In the genomic region with DNA sequence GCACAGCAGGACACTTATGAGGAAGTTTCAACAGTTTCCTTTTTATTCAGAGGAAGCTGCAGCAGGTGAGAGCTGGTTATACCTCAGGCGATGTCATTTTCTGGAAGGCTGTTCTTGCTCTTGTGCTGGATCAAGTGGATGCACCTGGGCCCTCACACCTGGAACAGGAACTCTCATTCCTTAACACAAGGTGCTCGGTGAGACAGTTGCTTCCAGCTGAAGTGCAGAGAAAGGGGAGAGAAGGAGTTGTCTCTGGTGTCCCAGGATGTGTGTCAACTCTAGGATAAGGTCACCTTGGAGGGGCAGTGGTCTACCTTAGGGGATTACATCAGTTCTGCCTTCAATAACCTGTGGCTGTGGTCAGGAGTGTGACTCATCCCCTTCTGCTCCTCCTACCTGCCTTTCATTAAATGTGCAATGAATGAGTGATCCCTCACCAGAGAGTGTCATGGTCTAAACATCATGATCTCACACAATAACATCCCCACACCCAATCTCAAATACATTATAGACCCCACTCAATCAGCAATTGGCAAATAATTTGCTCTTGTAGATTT, we compare ENCODE assay signal across 17 cellular contexts.
DNase-seq lines count a peak whose midpoint lies in the region; ATAC-seq and TF ChIP-seq lines count a peak whose summit lies in the region.
"Had no signal": no experiment of that assay in that cellular context is flagged by ENCODE, and none has a peak within 500 bp of the region (broad histone marks: within the 10 kb centered on the region; RNA-seq: fewer than 3 reads in every experiment).

No MANE protein-coding gene starts in this region.

- DNase-seq in MCF 10A (ENCODE audit: unreplicated experiment), result peak; percentile 20
- DNase-seq in mammary epithelial cell, result no peak
- DNase-seq in M059J (ENCODE audit: low read depth), result peak; percentile 41
- DNase-seq in activated CD8-positive, alpha-beta memory T cell treated with anti-CD3 and anti-CD28 coated beads, Interleukin-2, amount 10 ng/mL, durations not matched to agents 7 days and 5 days, result peak; percentile 79
- peak; percentile 50 for DNase-seq in stimulated activated CD8-positive, alpha-beta memory T cell treated with anti-CD3 and anti-CD28 coated beads, Interleukin-4, amount 100 ng/mL, for 48 hours
- DNase-seq in ureter (ENCODE audit: low spot score), result no peak
- DNase-seq in NCI-H446 (lab: John Stamatoyannopoulos, UW), result no peak
- DNase-seq in KG1 (lab: John Stamatoyannopoulos, UW), result no peak
- DNase-seq: brain microvascular endothelial cell; IMR-90; naive thymus-derived CD8-positive, alpha-beta T cell; NCI-H1436 treated with DMSO at 0.1 percent for 48 hours; NCI-H774; SHP77; T1000 had no signal

- dilution Hi-C loops in mammary epithelial cell (cut with HindIII; ENCODE audit: low sequenced_read_pairs), result no loop called here

- H2AFZ ChIP-seq in mammary epithelial cell (ENCODE audit: low read depth, low read length), result no peak overlapping the region

- H3K79me2 ChIP-seq in mammary epithelial cell (ENCODE audit: insufficient read depth, low read length), result no peaks in the 10 kb centered on the region

- H3K9me3 Mint-ChIP-seq in MCF 10A (ENCODE audit: unreplicated experiment), result no peaks in the 10 kb centered on the region
- H3K9me3 Mint-ChIP-seq in activated CD8-positive, alpha-beta memory T cell treated with anti-CD3 and anti-CD28 coated beads, Interleukin-2, amount 10 ng/mL, durations not matched to agents 7 days and 5 days (ENCODE audit: low read depth), result no peaks in the 10 kb centered on the region
- H3K9me3 Mint-ChIP-seq: naive thymus-derived CD8-positive, alpha-beta T cell had no signal

- H3K4me1 ChIP-seq in mammary epithelial cell (ENCODE audit: insufficient read depth, low read length), result no peaks in the 10 kb centered on the region
- H3K4me1 ChIP-seq: BLaER1, vagina had no signal

- H3K4me3 Mint-ChIP-seq in MCF 10A (ENCODE audit: unreplicated experiment), result no peak overlapping the region
- no peak overlapping the region for H3K4me3 Mint-ChIP-seq in activated CD8-positive, alpha-beta memory T cell treated with anti-CD3 and anti-CD28 coated beads, Interleukin-2, amount 10 ng/mL, durations not matched to agents 7 days and 5 days

- H3K4me2 ChIP-seq in mammary epithelial cell (ENCODE audit: insufficient read depth, low read depth, low read length), result no peak overlapping the region
- H3K4me2 ChIP-seq: BLaER1 had no signal

- H3K36me3 ChIP-seq in mammary epithelial cell (ENCODE audit: insufficient read depth, low read length), result no peaks in the 10 kb centered on the region
- H3K36me3 ChIP-seq: BLaER1, brain microvascular endothelial cell, vagina had no signal

- POLR2A ChIA-PET in MCF 10A (lab: Yijun Ruan, JAX), result no interaction called here

- intact Hi-C loops in MCF 10A (cut with micrococcal nuclease) (no loop called here), mammary epithelial cell (cut with micrococcal nuclease) (no loop called here)

- H3K4me1 Mint-ChIP-seq in MCF 10A (ENCODE audit: insufficient read depth, unreplicated experiment), result peaks cover 5% of the 10 kb centered on the region
- peaks cover 69% of the 10 kb centered on the region for H3K4me1 Mint-ChIP-seq in activated CD8-positive, alpha-beta memory T cell treated with anti-CD3 and anti-CD28 coated beads, Interleukin-2, amount 10 ng/mL, durations not matched to agents 7 days and 5 days

- no peak overlapping the region for H3K4me3 ChIP-seq in mammary epithelial cell (replicated peaks in 1 of 3; ENCODE audit: insufficient read depth in 1 of 3, low read depth in 2 of 3, low read length in 3 of 3)
- H3K4me3 ChIP-seq: BLaER1, vagina had no signal

- H3K9me3 ChIP-seq in mammary epithelial cell (replicated peaks; ENCODE audit: insufficient read depth, low read length), result no peaks in the 10 kb centered on the region
- H3K9me3 ChIP-seq: BLaER1, vagina had no signal

- TF ChIP-seq CTCF in MCF 10A (IDR thresholded peaks at IDR 0.05; ENCODE audit: unreplicated experiment) (no peak), mammary epithelial cell (conservative IDR thresholded peaks at IDR 0.05 in 1 of 2, IDR thresholded peaks at IDR 0.05 in 1 of 2; ENCODE audit: extremely low read depth in 1 of 2, insufficient read depth in 1 of 2, low read depth in 1 of 2, low read length in 2 of 2) (no peak)

- H3K9ac ChIP-seq in mammary epithelial cell (ENCODE audit: insufficient read depth, low read length), result no peak overlapping the region
- H3K9ac ChIP-seq: BLaER1 had no signal

- CTCF ChIA-PET in MCF 10A (lab: Yijun Ruan, JAX), result interaction anchor here (0.5 kb wide), 1 partner anchor 446 kb away, joined by 3 read pairs; no protein-coding TSS in a partner anchor
- CTCF ChIA-PET in mammary epithelial cell (lab: Charles Lee; ENCODE audit: low non-redundant PET), result no interaction called here
- CTCF ChIA-PET in activated CD8-positive, alpha-beta memory T cell treated with anti-CD3 and anti-CD28 coated beads, Interleukin-2, amount 10 ng/mL, durations not matched to agents 7 days and 5 days (lab: Charles Lee), result interaction anchor here (1.3 to 2.3 kb wide), 4 partner anchors 10 to 39 kb away, joined by 3 to 11 read pairs (median 4); no protein-coding TSS in a partner anchor

- H4K20me1 ChIP-seq in mammary epithelial cell (ENCODE audit: insufficient read depth, low read length), result no peaks in the 10 kb centered on the region
- H4K20me1 ChIP-seq: BLaER1 had no signal

- H3K27me3 ChIP-seq in mammary epithelial cell (ENCODE audit: insufficient read depth, low read length), result no peaks in the 10 kb centered on the region
- H3K27me3 ChIP-seq: BLaER1, brain microvascular endothelial cell, vagina had no signal

- no peaks in the 10 kb centered on the region for H3K36me3 Mint-ChIP-seq in MCF 10A (ENCODE audit: insufficient read depth, unreplicated experiment)
- H3K36me3 Mint-ChIP-seq in activated CD8-positive, alpha-beta memory T cell treated with anti-CD3 and anti-CD28 coated beads, Interleukin-2, amount 10 ng/mL, durations not matched to agents 7 days and 5 days, result no peaks in the 10 kb centered on the region
- H3K36me3 Mint-ChIP-seq: naive thymus-derived CD8-positive, alpha-beta T cell had no signal

- WGBS in mammary epithelial cell (ENCODE audit: low coverage, missing lambda C conversion rate), result 75% methylated on average over 2 of the region's 2 CpGs

- in situ Hi-C loops in mammary epithelial cell (cut with MboI; ENCODE audit: low sequenced_read_pairs in 2 of 2), result no loop called here

- H3K27ac Mint-ChIP-seq in MCF 10A (ENCODE audit: low read depth, unreplicated experiment), result no peak overlapping the region
- peak overlapping the region; percentile 6 for H3K27ac Mint-ChIP-seq in activated CD8-positive, alpha-beta memory T cell treated with anti-CD3 and anti-CD28 coated beads, Interleukin-2, amount 10 ng/mL, durations not matched to agents 7 days and 5 days

- peak; percentile 67 for ATAC-seq in activated CD8-positive, alpha-beta memory T cell treated with anti-CD3 and anti-CD28 coated beads, Interleukin-2, amount 10 ng/mL, durations not matched to agents 7 days and 5 days

- peaks cover 17% of the 10 kb centered on the region for H3K27me3 Mint-ChIP-seq in MCF 10A (ENCODE audit: insufficient read depth, unreplicated experiment)
- H3K27me3 Mint-ChIP-seq in activated CD8-positive, alpha-beta memory T cell treated with anti-CD3 and anti-CD28 coated beads, Interleukin-2, amount 10 ng/mL, durations not matched to agents 7 days and 5 days, result peaks cover 2% of the 10 kb centered on the region
- H3K27me3 Mint-ChIP-seq: naive thymus-derived CD8-positive, alpha-beta T cell had no signal

- BruUV-seq in MCF 10A (replicated peaks; lab: Mats Ljungman, UMichigan) (no TSS peak), mammary epithelial cell (replicated peaks; lab: Mats Ljungman, UMichigan) (no TSS peak)

- no peak overlapping the region for H3K27ac ChIP-seq in mammary epithelial cell (ENCODE audit: insufficient read depth, low read depth, low read length)
- H3K27ac ChIP-seq: BLaER1, brain microvascular endothelial cell, vagina had no signal

Comparison
In these comparisons a context has a peak if more than half of its experiments do, and no peak if none do; other contexts are left out.
1. DNase-seq: peak in MCF 10A (single experiment), M059J (single experiment), activated CD8-positive, alpha-beta memory T cell treated with anti-CD3 and anti-CD28 coated beads, Interleukin-2, amount 10 ng/mL, durations not matched to agents 7 days and 5 days (single experiment) and stimulated activated CD8-positive, alpha-beta memory T cell treated with anti-CD3 and anti-CD28 coated beads, Interleukin-4, amount 100 ng/mL, for 48 hours (single experiment); none in mammary epithelial cell (single experiment), ureter (single experiment), NCI-H446 (0 of 2) and KG1 (single experiment).